In the genomic region with DNA sequence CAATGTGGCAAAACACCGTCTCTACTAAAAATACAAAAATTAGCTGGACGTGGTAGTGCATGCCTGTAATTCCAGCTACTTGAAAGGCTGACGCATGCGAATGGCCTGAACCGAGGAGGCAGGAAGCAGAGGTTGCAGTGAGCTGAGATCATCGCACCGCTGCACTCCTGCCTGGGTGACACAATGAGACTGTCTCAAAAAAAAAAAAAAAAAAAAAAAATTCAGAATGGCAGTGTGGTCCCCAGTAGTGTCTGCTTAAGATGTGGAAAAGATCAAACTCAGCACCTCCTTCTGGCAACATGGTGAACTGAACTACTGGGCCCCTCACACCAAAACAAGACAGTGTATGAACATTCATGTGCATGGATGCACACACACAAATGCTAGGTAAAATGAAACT, we compare ENCODE assay signal across 8 cellular contexts. TPM values are rescaled to one million over a fixed set of nuclear protein-coding genes. Genes with fewer than 3 reads are reported as not detected.
DNase-seq lines count a peak whose midpoint lies in the region; ATAC-seq, FAIRE-seq and TF ChIP-seq lines count a peak whose summit lies in the region.

No MANE protein-coding gene starts in this region.

- H3K4me1 ChIP-seq in mammary epithelial cell (ENCODE audit: insufficient read depth, low read length) = peaks cover 7% of the 10 kb centered on the region

- H4K20me1 ChIP-seq in mammary epithelial cell (ENCODE audit: insufficient read depth, low read length) = no peaks in the 10 kb centered on the region

- no peak overlapping the region for H3K9ac ChIP-seq in mammary epithelial cell (ENCODE audit: insufficient read depth, low read length)

- POLR2A ChIA-PET in T-cell (lab: Charles Lee) = no interaction called here

- TF ChIP-seq POLR2A in GM12891 (IDR thresholded peaks at IDR 0.05; ENCODE audit: low read depth, low read length) = no peak

- peaks cover 0 to 4% of the 10 kb centered on the region in 2 donors for H3K27me3 Mint-ChIP-seq in T-cell

- peaks cover 24 to 33% (median 31%) of the 10 kb centered on the region in 3 donors for H3K4me1 Mint-ChIP-seq in T-cell

- intact Hi-C loops in mammary epithelial cell (cut with micrococcal nuclease) = loop anchor here (10.0 kb wide), 1 partner anchor 1448 kb away; no protein-coding TSS in a partner anchor

- H3K4me3 Mint-ChIP-seq in T-cell = peak overlapping the region in 2 of 3 donors; percentile 51 to 60

- ATAC-seq in T-cell (replicated peaks in 1 of 4) (peak; percentile 66 to 92 (median 72)), HG03039 (IDR thresholded peaks at IDR 0.05; ENCODE audit: unreplicated experiment) (no peak)

- H3K27ac ChIP-seq in mammary epithelial cell (ENCODE audit: insufficient read depth, low read depth, low read length) = no peak overlapping the region

- no peak overlapping the region for H3K4me2 ChIP-seq in mammary epithelial cell (ENCODE audit: insufficient read depth, low read depth, low read length)

- peak in 1 of 2 donors; percentile 12 for TF ChIP-seq CTCF in mammary epithelial cell (conservative IDR thresholded peaks at IDR 0.05 in 1 of 2, IDR thresholded peaks at IDR 0.05 in 1 of 2; ENCODE audit: extremely low read depth in 1 of 2, insufficient read depth in 1 of 2, low read depth in 1 of 2, low read length in 2 of 2)

- CTCF ChIA-PET in T-cell (lab: Charles Lee) (interaction anchor here (0.6 to 3.9 kb wide), 7 partner anchors 12 to 135 kb away, joined by 3 to 14 read pairs (median 5); no protein-coding TSS in a partner anchor), mammary epithelial cell (lab: Charles Lee; ENCODE audit: low non-redundant PET) (no interaction called here)

- no peaks in the 10 kb centered on the region for H3K9me3 ChIP-seq in mammary epithelial cell (replicated peaks; ENCODE audit: insufficient read depth, low read length)

- no peak overlapping the region for H2AFZ ChIP-seq in mammary epithelial cell (ENCODE audit: low read depth, low read length)

- H3K36me3 ChIP-seq in mammary epithelial cell (ENCODE audit: insufficient read depth, low read length) = peaks cover 7% of the 10 kb centered on the region

- BruUV-seq in mammary epithelial cell (replicated peaks; lab: Mats Ljungman, UMichigan) = no TSS peak

- DNase-seq in GM12891 (ENCODE audit: insufficient read length, low spot score) (no peak), T-cell (peak in 33 of 34 experiments; percentile 5 to 63 (median 35)), HT-29 (ENCODE audit: low spot score) (no peak), GM19238 (ENCODE audit: insufficient read length, low spot score) (no peak), mammary epithelial cell (no peak)
- DNase-seq in effector CD4-positive, alpha-beta T cell = peak; percentile 42
- DNase-seq in stimulated activated CD4-positive, alpha-beta T cell treated with anti-CD3 and anti-CD28 coated beads, Interleukin-1b, Interleukin-23, amount 100 ng/mL, for 4 hours (ENCODE audit: low read depth in 2 of 2) = peak; percentile 5 to 17

- peak; percentile 23 for FAIRE-seq in GM12891 (lab: Jason Lieb, UNC)

- no peak overlapping the region for H3K4me3 ChIP-seq in mammary epithelial cell (replicated peaks in 1 of 3; ENCODE audit: insufficient read depth in 1 of 3, low read depth in 2 of 3, low read length in 3 of 3)

- H3K27ac Mint-ChIP-seq in T-cell = peak overlapping the region; percentile 86 to 93

- dilution Hi-C loops in mammary epithelial cell (cut with HindIII; ENCODE audit: low sequenced_read_pairs) = no loop called here

- peaks cover 3% of the 10 kb centered on the region for H3K36me3 Mint-ChIP-seq in T-cell

- peaks cover 48% of the 10 kb centered on the region for H3K79me2 ChIP-seq in mammary epithelial cell (ENCODE audit: insufficient read depth, low read length)

- in situ Hi-C loops in mammary epithelial cell (cut with MboI; ENCODE audit: low sequenced_read_pairs in 2 of 2) = no loop called here

- 100% methylated on average over 1 of the region's 7 CpGs for WGBS in mammary epithelial cell (ENCODE audit: low coverage, missing lambda C conversion rate)

- H3K27me3 ChIP-seq in mammary epithelial cell (ENCODE audit: insufficient read depth, low read length) = no peaks in the 10 kb centered on the region

- no peaks in the 10 kb centered on the region for H3K9me3 Mint-ChIP-seq in T-cell

TF ChIP-seq in GM12891, 5 proteins besides CTCF, POLR2A, EP300 and RAD21:
- TF ChIP-seq SPI1 (IDR thresholded peaks at IDR 0.05; ENCODE audit: low read depth, low read length) = no peak
- no peak for TF ChIP-seq PAX5 (IDR thresholded peaks at IDR 0.05; ENCODE audit: insufficient read depth, low read length, severe bottlenecking)
- TF ChIP-seq TAF1 (IDR thresholded peaks at IDR 0.05; ENCODE audit: low read depth, low read length) = no peak
- no peak for TF ChIP-seq POLR2AphosphoS5 (IDR thresholded peaks at IDR 0.05; ENCODE audit: low read depth, low read length)
TF ChIP-seq in GM12891: peak in this region for 0.

RNA-seq across cellular contexts. Expression of a gene that starts 32.2 kb away (rescaled TPM):
- polyA plus RNA-seq in GM12891 (2012; ENCODE audit: low read depth, missing spikeins) = 86.2 TPM
- total RNA-seq in T-cell = 10 to 100 TPM; 17.2 to 21.9 (median 18.5) TPM
- 134 and 173 TPM in 2 replicates for total RNA-seq in HT-29 (2014; rRNA removed; shearing (Covaris generic))
- 100 to 1,000 TPM in 1 of 2 donors, 10 to 100 TPM in 1; 63.3 to 128 TPM for total RNA-seq in mammary epithelial cell
- polyA plus RNA-seq in mammary epithelial cell = 90.7 TPM
- 62.2 TPM for polyA minus RNA-seq in mammary epithelial cell

RNA-seq across cellular contexts. Expression of a gene that starts 59.4 kb away (rescaled TPM):
- 0.09 TPM for polyA plus RNA-seq in GM12891 (2012; ENCODE audit: low read depth, missing spikeins)
- total RNA-seq in T-cell (under 1 TPM; 0.07 to 0.35 (median 0.16) TPM), mammary epithelial cell (1 to 10 TPM in 1 of 2 donors, under 1 TPM in 1; 0.83 to 2.0 TPM)
- 0.10 and 0.18 TPM in 2 replicates for total RNA-seq in HT-29 (2014; rRNA removed; shearing (Covaris generic))
- polyA plus RNA-seq in mammary epithelial cell = 1.2 TPM
- polyA minus RNA-seq in mammary epithelial cell = 2.3 TPM

Comparison
In these comparisons a context has a peak if more than half of its experiments do, and no peak if none do; other contexts are left out.
1. DNase-seq: peak in T-cell (33 of 34), effector CD4-positive, alpha-beta T cell (single experiment) and stimulated activated CD4-positive, alpha-beta T cell treated with anti-CD3 and anti-CD28 coated beads, Interleukin-1b, Interleukin-23, amount 100 ng/mL, for 4 hours (2 of 2); none in GM12891 (single experiment), HT-29 (single experiment), GM19238 (single experiment) and mammary epithelial cell (single experiment).